25 cellular contexts compared by ENCODE assay signal in genomic region chr1:237120683-237121082, GRCh38.
"Had no signal": no experiment of that assay in that cellular context is flagged by ENCODE, and none has a peak within 500 bp of the region (broad histone marks: within the 10 kb centered on the region; RNA-seq: fewer than 3 reads in every experiment).

No MANE protein-coding gene starts in this region.

- H3K4me3 Mint-ChIP-seq: immature natural killer cell; naive thymus-derived CD8-positive, alpha-beta T cell; nephron; neural crest cell; stimulated activated naive B cell treated with anti-CD40 and anti-IgM and Interleukin-4, amounts not matched to agents 10 μg/mL and 1 μg/mL and 100 μg/mL, for 72 hours had no signal

- H3K27me3 ChIP-seq: pancreas, right lobe of liver, stomach, testis, thyroid gland, transverse colon, upper lobe of left lung had no signal

- H3K4me3 ChIP-seq: lower lobe of right lung, pancreas, prostate gland, right lobe of liver, smooth muscle cell, stomach, testis, thyroid gland, transverse colon, upper lobe of left lung had no signal

- H3K9me3 ChIP-seq: lower lobe of right lung, pancreas, prostate gland, right lobe of liver, stomach, testis, thyroid gland, transverse colon, upper lobe of left lung had no signal

- H3K4me2 ChIP-seq: smooth muscle cell had no signal

- DNase-seq: hypothalamus; immature natural killer cell; kidney; lower lobe of right lung; mammary epithelial cell; mesenchymal stem cell; naive thymus-derived CD8-positive, alpha-beta T cell; nucleus accumbens; pancreas; posterior cingulate gyrus; retina; right lobe of liver; stimulated activated CD4-positive, alpha-beta T cell treated with anti-CD3 and anti-CD28 coated beads, Interleukin-1b, Interleukin-23, amount 100 ng/mL, for 48 hours; stimulated activated CD4-positive, alpha-beta T cell treated with anti-CD3 and anti-CD28 coated beads, Interleukin-4, amount 100 ng/mL, for 1 hour; stimulated activated naive B cell treated with anti-CD40 and anti-IgM and Interleukin-4, amounts not matched to agents 10 μg/mL and 1 μg/mL and 100 μg/mL, for 72 hours; stimulated activated naive CD8-positive, alpha-beta T cell treated with anti-CD3 and anti-CD28 coated beads, Interleukin-15, Interleukin-2, amounts not matched to agents 100 U/mL and 50 U/mL, for 24 hours; stomach; testis; thyroid gland; transverse colon; upper lobe of left lung had no signal

- H3K36me3 ChIP-seq: lower lobe of right lung, pancreas, prostate gland, right lobe of liver, stomach, thyroid gland, transverse colon, upper lobe of left lung had no signal

- ATAC-seq: lower lobe of right lung; naive thymus-derived CD8-positive, alpha-beta T cell; pancreas; right lobe of liver; stimulated activated naive B cell treated with anti-CD40 and anti-IgM and Interleukin-4, amounts not matched to agents 10 μg/mL and 1 μg/mL and 100 μg/mL, for 72 hours; stimulated activated naive CD8-positive, alpha-beta T cell treated with anti-CD3 and anti-CD28 coated beads, Interleukin-15, Interleukin-2, amounts not matched to agents 100 U/mL and 50 U/mL, for 24 hours had no signal

- H3K27ac ChIP-seq: lower lobe of right lung, pancreas, prostate gland, right lobe of liver, stomach, testis, thyroid gland, transverse colon, upper lobe of left lung had no signal

- H3K36me3 Mint-ChIP-seq: immature natural killer cell; naive thymus-derived CD8-positive, alpha-beta T cell; stimulated activated naive B cell treated with anti-CD40 and anti-IgM and Interleukin-4, amounts not matched to agents 10 μg/mL and 1 μg/mL and 100 μg/mL, for 72 hours had no signal

- H3K4me1 Mint-ChIP-seq: immature natural killer cell; naive thymus-derived CD8-positive, alpha-beta T cell; neural crest cell; stimulated activated naive B cell treated with anti-CD40 and anti-IgM and Interleukin-4, amounts not matched to agents 10 μg/mL and 1 μg/mL and 100 μg/mL, for 72 hours had no signal

- H3K4me1 ChIP-seq: lower lobe of right lung, pancreas, prostate gland, right lobe of liver, stomach, testis, thyroid gland, transverse colon, upper lobe of left lung had no signal

- H3K27ac Mint-ChIP-seq: immature natural killer cell; naive thymus-derived CD8-positive, alpha-beta T cell; nephron; stimulated activated naive B cell treated with anti-CD40 and anti-IgM and Interleukin-4, amounts not matched to agents 10 μg/mL and 1 μg/mL and 100 μg/mL, for 72 hours had no signal
